Comparison of ENCODE assay signal across 21 cellular contexts in the genomic region with DNA sequence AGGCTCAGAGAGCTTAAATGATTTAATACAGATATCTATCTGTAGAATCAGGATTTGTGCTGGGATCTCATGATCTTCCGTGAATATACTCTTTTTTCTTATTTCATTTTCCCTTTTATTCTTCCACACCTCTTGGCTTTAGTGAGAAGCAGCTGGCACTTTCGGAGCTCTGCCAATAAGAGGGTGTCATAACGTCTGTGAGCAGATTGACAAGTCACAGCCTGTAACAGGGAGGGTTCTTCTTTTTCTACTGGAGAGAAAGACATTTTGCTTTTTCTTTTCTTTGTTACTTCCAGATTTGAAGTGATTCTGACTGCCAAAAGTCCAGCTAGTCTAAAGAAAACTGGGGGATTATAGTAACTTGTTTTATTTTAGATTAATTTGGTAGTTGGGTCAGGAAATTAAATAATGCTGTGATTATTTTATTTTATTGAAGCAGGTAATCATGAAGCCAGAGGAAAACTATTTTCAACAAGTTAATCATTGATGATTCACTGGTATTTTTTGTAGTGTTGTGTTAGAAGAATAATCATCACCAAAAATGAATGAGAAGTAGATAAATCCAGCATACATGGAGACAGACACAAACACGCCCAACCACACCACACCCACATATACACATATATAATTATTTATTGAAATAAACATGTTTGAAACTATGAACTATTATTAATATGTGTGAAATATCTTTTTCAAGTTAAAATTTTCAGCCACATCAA.
DNase-seq lines count a peak whose midpoint lies in the region; ATAC-seq, FAIRE-seq and TF ChIP-seq lines count a peak whose summit lies in the region.
"Had no signal": no experiment of that assay in that cellular context is flagged by ENCODE, and none has a peak within 500 bp of the region (broad histone marks: within the 10 kb centered on the region; RNA-seq: fewer than 3 reads in every experiment).

No MANE protein-coding gene starts in this region.

- H3K27me3 ChIP-seq in right atrium auricular region (no peaks in the 10 kb centered on the region), mammary epithelial cell (ENCODE audit: insufficient read depth, low read length) (no peaks in the 10 kb centered on the region), suprapubic skin (no peaks in the 10 kb centered on the region), lower lobe of right lung (ENCODE audit: low read depth) (no peaks in the 10 kb centered on the region)

- H3K36me3 Mint-ChIP-seq in T-cell: peaks cover 25% of the 10 kb centered on the region

- H3K4me3 Mint-ChIP-seq in T-cell: no peak overlapping the region
- H3K4me3 Mint-ChIP-seq: activated naive CD8-positive, alpha-beta T cell treated with anti-CD3 and anti-CD28 coated beads for 36 hours had no signal

- H3K9me3 Mint-ChIP-seq in T-cell: peaks cover 2 to 3% (median 2%) of the 10 kb centered on the region in 3 donors

- TF ChIP-seq CTCF in right atrium auricular region (IDR thresholded peaks at IDR 0.05): no peak
- no peak for TF ChIP-seq CTCF in mammary epithelial cell (conservative IDR thresholded peaks at IDR 0.05 in 1 of 2, IDR thresholded peaks at IDR 0.05 in 1 of 2; ENCODE audit: extremely low read depth in 1 of 2, insufficient read depth in 1 of 2, low read depth in 1 of 2, low read length in 2 of 2)
- TF ChIP-seq CTCF in suprapubic skin (IDR thresholded peaks at IDR 0.05): no peak
- TF ChIP-seq CTCF in lower lobe of right lung (IDR thresholded peaks at IDR 0.05): no peak

- H3K4me1 ChIP-seq in right atrium auricular region (peaks cover 0 to 10% of the 10 kb centered on the region in 2 donors), mammary epithelial cell (ENCODE audit: insufficient read depth, low read length) (peaks cover 20% of the 10 kb centered on the region), suprapubic skin (peaks cover 24% of the 10 kb centered on the region), lower lobe of right lung (no peaks in the 10 kb centered on the region)

- H3K27ac ChIP-seq in right atrium auricular region: no peak overlapping the region
- peak overlapping the region; percentile 99 for H3K27ac ChIP-seq in mammary epithelial cell (ENCODE audit: insufficient read depth, low read depth, low read length)
- H3K27ac ChIP-seq in suprapubic skin: peak overlapping the region; percentile 87
- no peak overlapping the region for H3K27ac ChIP-seq in lower lobe of right lung

- H3K4me3 ChIP-seq in right atrium auricular region: no peak overlapping the region
- peak overlapping the region; percentile 24 to 43 (median 29) for H3K4me3 ChIP-seq in mammary epithelial cell (replicated peaks in 1 of 3; ENCODE audit: insufficient read depth in 1 of 3, low read depth in 2 of 3, low read length in 3 of 3)
- no peak overlapping the region for H3K4me3 ChIP-seq in suprapubic skin
- no peak overlapping the region for H3K4me3 ChIP-seq in lower lobe of right lung

- H3K27ac Mint-ChIP-seq in T-cell: no peak overlapping the region
- H3K27ac Mint-ChIP-seq: activated naive CD8-positive, alpha-beta T cell treated with anti-CD3 and anti-CD28 coated beads for 36 hours had no signal

- TF ChIP-seq POLR2A in suprapubic skin (IDR thresholded peaks at IDR 0.05): no peak

- H3K79me2 ChIP-seq in mammary epithelial cell (ENCODE audit: insufficient read depth, low read length): no peaks in the 10 kb centered on the region

- peak overlapping the region; percentile 81 for H2AFZ ChIP-seq in mammary epithelial cell (ENCODE audit: low read depth, low read length)

- POLR2A ChIA-PET in T-cell (lab: Charles Lee): no interaction called here

- dilution Hi-C loops in mammary epithelial cell (cut with HindIII; ENCODE audit: low sequenced_read_pairs): no loop called here

- ATAC-seq in Right ventricle myocardium superior (ENCODE audit: poor library complexity) (peak; percentile 49), T-cell (replicated peaks in 1 of 4) (no peak), lower lobe of right lung (no peak)
- ATAC-seq: HepG2, sciatic nerve had no signal

- intact Hi-C loops in Right ventricle myocardium superior (cut with DNase I) (no loop called here), mammary epithelial cell (cut with micrococcal nuclease) (loop anchor here (1.0 to 2.0 kb wide), 3 partner anchors 21 to 70 kb away; partner anchors contain the start of gene TNFAIP8L3), lower lobe of right lung (cut with DNase I) (no loop called here)

- H3K4me2 ChIP-seq in mammary epithelial cell (ENCODE audit: insufficient read depth, low read depth, low read length): peak overlapping the region; percentile 90

- in situ Hi-C loops in mammary epithelial cell (cut with MboI; ENCODE audit: low sequenced_read_pairs in 2 of 2) (no loop called here), KBM-7 (cut with MboI; ENCODE audit: low pct_unique_long_range_greater_than_20kb, low sequenced_read_pairs) (no loop called here)

- no peaks in the 10 kb centered on the region for H4K20me1 ChIP-seq in mammary epithelial cell (ENCODE audit: insufficient read depth, low read length)

- CTCF ChIA-PET in mammary epithelial cell (lab: Charles Lee; ENCODE audit: low non-redundant PET) (interaction anchor here (0.6 to 0.8 kb wide), 2 partner anchors 138 to 168 kb away, joined by 3 to 4 read pairs; no protein-coding TSS in a partner anchor), T-cell (lab: Charles Lee) (no interaction called here)

- H3K4me1 Mint-ChIP-seq in T-cell: no peaks in the 10 kb centered on the region
- H3K4me1 Mint-ChIP-seq: activated naive CD8-positive, alpha-beta T cell treated with anti-CD3 and anti-CD28 coated beads for 36 hours had no signal

- WGBS in mammary epithelial cell (ENCODE audit: low coverage, missing lambda C conversion rate): 4% methylated on average over 4 of the region's 4 CpGs
- 36% methylated on average over 4 of the region's 4 CpGs for WGBS in suprapubic skin

- H3K27me3 Mint-ChIP-seq in T-cell: no peaks in the 10 kb centered on the region
- H3K27me3 Mint-ChIP-seq: activated naive CD8-positive, alpha-beta T cell treated with anti-CD3 and anti-CD28 coated beads for 36 hours had no signal

- H3K36me3 ChIP-seq in right atrium auricular region: no peaks in the 10 kb centered on the region
- H3K36me3 ChIP-seq in mammary epithelial cell (ENCODE audit: insufficient read depth, low read length): no peaks in the 10 kb centered on the region
- no peaks in the 10 kb centered on the region for H3K36me3 ChIP-seq in suprapubic skin
- H3K36me3 ChIP-seq in lower lobe of right lung: no peaks in the 10 kb centered on the region

- peak overlapping the region; percentile 86 for H3K9ac ChIP-seq in mammary epithelial cell (ENCODE audit: insufficient read depth, low read length)

- DNase-seq in Right ventricle myocardium superior: no peak
- DNase-seq in right atrium auricular region (ENCODE audit: low spot score): no peak
- DNase-seq in mammary epithelial cell: peak; percentile 91
- no peak for DNase-seq in suprapubic skin (ENCODE audit: low spot score in 2 of 2)
- DNase-seq in KBM-7: no peak
- DNase-seq in T-cell: no peak
- DNase-seq in lower lobe of right lung: no peak
- DNase-seq: activated naive CD8-positive, alpha-beta T cell treated with anti-CD3 and anti-CD28 coated beads for 36 hours; central memory CD4-positive, alpha-beta T cell; NCI-H1092; NCI-H510A treated with DMSO at 0.1 percent for 48 hours; RPMI8226; stimulated activated naive CD4-positive, alpha-beta T cell; T-helper 1 cell had no signal

- peak; percentile 27 for FAIRE-seq in islet of Langerhans (lab: Jason Lieb, UNC)
- FAIRE-seq: A204.1, endometrium, GM18507, HepG2, urothelium cell line had no signal

- H3K9me3 ChIP-seq in right atrium auricular region: no peaks in the 10 kb centered on the region
- H3K9me3 ChIP-seq in mammary epithelial cell (replicated peaks; ENCODE audit: insufficient read depth, low read length): no peaks in the 10 kb centered on the region
- no peaks in the 10 kb centered on the region for H3K9me3 ChIP-seq in suprapubic skin
- no peaks in the 10 kb centered on the region for H3K9me3 ChIP-seq in lower lobe of right lung

- TF ChIP-seq EP300 in suprapubic skin (IDR thresholded peaks at IDR 0.05): no peak

- BruUV-seq in mammary epithelial cell (replicated peaks; lab: Mats Ljungman, UMichigan): TSS peak; percentile 87

Comparison
In these comparisons a context has a peak if more than half of its experiments do, and no peak if none do; other contexts are left out.
1. H3K27ac ChIP-seq: peak in mammary epithelial cell (single experiment) and suprapubic skin (single experiment); none in right atrium auricular region (0 of 2) and lower lobe of right lung (single experiment).
2. H3K4me3 ChIP-seq: peak in mammary epithelial cell (3 of 3); none in right atrium auricular region (0 of 2), suprapubic skin (single experiment) and lower lobe of right lung (single experiment).